ENCODE assay signal across 8 cellular contexts in genomic region chr20:47804224-47804825, GRCh38. TPM values are rescaled to one million over a fixed set of nuclear protein-coding genes. Genes with fewer than 3 reads are reported as not detected.
DNase-seq lines count a peak whose midpoint lies in the region; ATAC-seq, FAIRE-seq and TF ChIP-seq lines count a peak whose summit lies in the region.
"Not testable (repeated sequence)": the region's sequence is repeated elsewhere in the genome, so short reads cannot be mapped to it uniquely, and the experiment has no call there.
"Had no signal": no experiment of that assay in that cellular context is flagged by ENCODE, and none has a peak within 500 bp of the region (broad histone marks: within the 10 kb centered on the region; RNA-seq: fewer than 3 reads in every experiment).

No MANE protein-coding gene starts in this region.

- peak overlapping the region; percentile 56; the same call in 1 of the 2 replicates for H3K27ac ChIP-seq in HUES6 (ENCODE audit: low read depth, low read length)
- not testable (repeated sequence) for H3K27ac ChIP-seq in K562 (ENCODE audit: extremely low read depth, low read depth, low read length); sigmoid colon

- not testable (repeated sequence) for ATAC-seq in K562, left cardiac atrium

- WGBS in K562 (ENCODE audit: insufficient coverage, low coverage, missing lambda C conversion rate): 4% methylated on average over 15 of the region's 15 CpGs
- WGBS in sigmoid colon, 2 donors: 87 to 88% methylated on average over 15 of the region's 15 CpGs

- DNase-seq in H7 (peak; percentile 60), NT2/D1 (ENCODE audit: low read depth, low spot score) (peak; percentile 81), left cardiac atrium (peak; percentile 8), iPS-NIHi11 (ENCODE audit: low spot score) (peak; percentile 44), sigmoid colon (peak; percentile 13)
- not testable (repeated sequence) for DNase-seq in K562 (ENCODE audit: extremely low read depth in 1 of 4, low spot score in 3 of 4)

- peak overlapping the region; percentile 41 for H3K9ac ChIP-seq in HUES6 (ENCODE audit: low read length)
- not testable (repeated sequence) for H3K9ac ChIP-seq in NT2/D1 (ENCODE audit: insufficient read length, low read depth); K562 (ENCODE audit: insufficient read depth in 1 of 2, low read depth in 2 of 2, low read length in 2 of 2)

- CTCF ChIA-PET in K562 (lab: Yijun Ruan, JAX; ENCODE audit: low intra/inter-chr PET ratio): not testable (repeated sequence)

- intact Hi-C loops in K562 (cut with micrococcal nuclease); left cardiac atrium (cut with DNase I); sigmoid colon (cut with DNase I): not testable (repeated sequence)

- H4K20me1 ChIP-seq in K562 (replicated peaks; ENCODE audit: control insufficient read depth, insufficient read depth, low read length): not testable (repeated sequence)

- TF ChIP-seq POLR2A in K562 (conservative IDR thresholded peaks at IDR 0.05); sigmoid colon (IDR thresholded peaks at IDR 0.05): not testable (repeated sequence)

- H2AFZ ChIP-seq in K562 (ENCODE audit: low read depth, low read length): not testable (repeated sequence)

- H3K36me3 ChIP-seq in H7 (replicated peaks; ENCODE audit: control insufficient read depth, insufficient read depth, low read length); HUES6 (ENCODE audit: control insufficient read depth, insufficient read depth, low read length); NT2/D1 (ENCODE audit: insufficient read depth, insufficient read length, low read length); K562 (ENCODE audit: control insufficient read depth, insufficient read depth, low read length); sigmoid colon: not testable (repeated sequence)

- POLR2A ChIA-PET in K562 (lab: Yijun Ruan, JAX): not testable (repeated sequence)

- peaks cover 12% of the 10 kb centered on the region for H3K27me3 ChIP-seq in H7 (ENCODE audit: control insufficient read depth, insufficient read depth, low read length)
- peaks cover 16% of the 10 kb centered on the region for H3K27me3 ChIP-seq in HUES6 (ENCODE audit: control insufficient read depth, insufficient read depth, low read length)
- not testable (repeated sequence) for H3K27me3 ChIP-seq in NT2/D1 (ENCODE audit: insufficient read depth, insufficient read length); sigmoid colon
- H3K27me3 ChIP-seq in K562 (ENCODE audit: control insufficient read depth in 2 of 2, insufficient read depth in 2 of 2, low read length in 2 of 2): peaks cover 20 to 52% of the 10 kb centered on the region in 2 experiments; a peak in 4 of 5 replicates

- not testable (repeated sequence) for TF ChIP-seq EP300 in K562 (IDR thresholded peaks at IDR 0.05; ENCODE audit: low read length); sigmoid colon (IDR thresholded peaks at IDR 0.05)

- H3K9me1 ChIP-seq in K562 (ENCODE audit: control insufficient read depth, insufficient read depth, low read length): not testable (repeated sequence)

- H3K4me3 ChIP-seq in H7 (ENCODE audit: insufficient read depth, low read depth, low read length); NT2/D1 (ENCODE audit: insufficient read length, low read depth); K562; sigmoid colon: not testable (repeated sequence)
- H3K4me3 ChIP-seq in HUES6 (ENCODE audit: low read depth, low read length): peak overlapping the region; percentile 11; the same call in 1 of the 2 replicates

- not testable (repeated sequence) for FAIRE-seq in K562 (lab: Jason Lieb, UNC)

- not testable (repeated sequence) for H3K4me2 ChIP-seq in K562 (ENCODE audit: insufficient read depth, low read length)

- H3K4me1 ChIP-seq in HUES6 (ENCODE audit: control insufficient read depth, insufficient read depth, low read length): peaks cover 41% of the 10 kb centered on the region
- not testable (repeated sequence) for H3K4me1 ChIP-seq in NT2/D1 (ENCODE audit: insufficient read depth, insufficient read length); K562 (replicated peaks in 1 of 2; ENCODE audit: control insufficient read depth in 2 of 2, insufficient read depth in 2 of 2, low read length in 2 of 2); sigmoid colon

- not testable (repeated sequence) for TF ChIP-seq RAD21 in K562 (CRISPR knock-in tag; conservative IDR thresholded peaks at IDR 0.05 in 1 of 2, IDR thresholded peaks at IDR 0.05 in 1 of 2)

- BruUV-seq in K562 (replicated peaks; lab: Mats Ljungman, UMichigan): not testable (repeated sequence)

- H3K79me2 ChIP-seq in K562 (ENCODE audit: control insufficient read depth, insufficient read depth, low read length): not testable (repeated sequence)

- not testable (repeated sequence) for H3K9me3 ChIP-seq in HUES6 (ENCODE audit: control insufficient read depth, insufficient read depth, low read depth, low read length); K562 (replicated peaks; ENCODE audit: control insufficient read depth, insufficient read depth, low read depth, low read length); sigmoid colon
- peaks cover 16% of the 10 kb centered on the region; the same call in 1 of the 2 replicates for H3K9me3 ChIP-seq in NT2/D1 (ENCODE audit: insufficient read depth, low read length)

- in situ Hi-C loops in K562 (cut with MboI): not testable (repeated sequence)

- TF ChIP-seq CTCF in K562 (IDR thresholded peaks at IDR 0.05 in 2 of 3, conservative IDR thresholded peaks at IDR 0.05 in 1 of 3; ENCODE audit: insufficient read depth in 2 of 3, low read depth in 1 of 3, low read length in 3 of 3); sigmoid colon (IDR thresholded peaks at IDR 0.05): not testable (repeated sequence)

TF ChIP-seq in K562, 482 proteins besides CTCF, POLR2A, EP300 and RAD21:
- TF ChIP-seq PKNOX1 (IDR thresholded peaks at IDR 0.05) (peak; percentile 69; the same call in 1 of the 2 replicates), YY1 (IDR thresholded peaks at IDR 0.05; ENCODE audit: borderline replicate concordance in 1 of 3, control insufficient read depth in 1 of 3, extremely low read depth in 1 of 3, insufficient read depth in 3 of 3, insufficient read length in 1 of 3, insufficient replicate concordance in 2 of 3, low read depth in 1 of 3, low read length in 2 of 3) (peak in 1 of 3 experiments; percentile 69)

RNA-seq across cellular contexts. Expression of gene SULF2, which starts 19.0 kb away (rescaled TPM):
- total RNA-seq in H7 (2014; rRNA removed; shearing (Covaris generic)): 23.9 and 52.0 TPM in 2 replicates
- total RNA-seq in K562 (2011; cell fraction: chromatin; rRNA removed; ENCODE audit: low replicate concordance): not detected in 2 replicates
- total RNA-seq in K562 (2011; cell fraction: nucleolus; rRNA removed): not detected in 2 replicates
- not detected in 2 replicates for total RNA-seq in K562 (2011; cell fraction: nucleoplasm; rRNA removed)
- total RNA-seq in K562 (2014; rRNA removed) (not detected in 2 replicates), K562 (2014; rRNA removed; fragmentation: Illumina TruSeq; extraction: Trizol) (not detected in 2 replicates), K562 (2015; rRNA removed; fragmentation: Illumina TruSeq; extraction: Trizol) (not detected in 2 replicates), K562 (2021) (0.33 and 0.76 TPM in 2 replicates), left cardiac atrium (10 to 100 TPM; 37.2 to 55.1 TPM), sigmoid colon (10 to 100 TPM; 14.6 to 63.4 (median 35.7) TPM)
- polyA plus RNA-seq in K562 (2011; rRNA removed) (not detected in 2 replicates), K562 (2014; fragmentation: Illumina TruSeq; extraction: Trizol) (not detected in 2 replicates), K562 (2014; fragmentation: Nextera tagmentation; extraction: Ambion mirVana) (not detected), K562 (2014; rRNA removed) (not detected in 2 replicates), sigmoid colon (10 to 100 TPM; 18.0 to 70.1 (median 22.2) TPM)
- not detected in 2 replicates for polyA plus RNA-seq in K562 (2011; cell fraction: cytosol; rRNA removed)
- not detected in 2 replicates for polyA plus RNA-seq in K562 (2011; cell fraction: nucleus; rRNA removed)
- 0.06 TPM in 1 of 2 replicates, not detected in the other for polyA plus RNA-seq in K562 (2012)
- 0.06 TPM in 1 of 2 replicates, not detected in the other for polyA minus RNA-seq in K562 (2011; rRNA and poly(A)+ RNA removed)
- not detected in 2 replicates for polyA minus RNA-seq in K562 (2011; cell fraction: cytosol; rRNA and poly(A)+ RNA removed)
- polyA minus RNA-seq in K562 (2011; cell fraction: nucleus; rRNA and poly(A)+ RNA removed): not detected in 2 replicates
- total RNA-seq: CD4-positive, CD25-positive, alpha-beta regulatory T cell had no signal

Comparison
In these comparisons a context has a peak if more than half of its experiments do, and no peak if none do; other contexts are left out.
1. RNA of gene SULF2, which starts 19.0 kb away (total RNA-seq): 37.2 to 55.1 TPM in left cardiac atrium, 23.9 to 52.0 TPM in H7 and 14.6 to 63.4 TPM in sigmoid colon; 0.33 to 0.76 TPM in K562; every median in the first group is over 4 times any median in the second.